20 cellular contexts compared by ENCODE assay signal in the genomic region with DNA sequence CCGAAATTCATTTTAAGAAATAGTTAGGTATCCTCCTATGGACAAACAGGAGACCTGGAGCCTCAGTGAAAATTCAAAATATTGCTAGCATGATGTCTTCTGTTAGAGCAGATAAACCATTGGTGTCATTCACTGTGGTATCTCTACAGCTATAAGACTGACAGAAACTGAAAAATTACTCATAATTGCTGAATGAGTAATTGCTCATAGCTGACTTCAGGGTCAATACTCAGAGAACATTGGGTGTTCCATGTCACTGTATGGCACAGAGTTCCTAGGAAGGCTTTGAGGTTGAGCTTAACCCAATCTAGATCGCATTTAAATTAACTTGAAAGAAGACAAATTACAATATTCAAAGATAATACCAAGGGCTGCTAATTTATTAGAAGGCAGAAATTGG.
DNase-seq lines count a peak whose midpoint lies in the region; ATAC-seq, FAIRE-seq and TF ChIP-seq lines count a peak whose summit lies in the region.
"Had no signal": no experiment of that assay in that cellular context is flagged by ENCODE, and none has a peak within 500 bp of the region (broad histone marks: within the 10 kb centered on the region; RNA-seq: fewer than 3 reads in every experiment).

No MANE protein-coding gene starts in this region.

- no peaks in the 10 kb centered on the region for H3K36me3 ChIP-seq in bronchial epithelial cell (ENCODE audit: control insufficient read depth, insufficient read depth, low read length)
- H3K36me3 ChIP-seq: HAP-1 had no signal

- FAIRE-seq in bronchial epithelial cell (lab: Jason Lieb, UNC) = no peak
- FAIRE-seq: G401.6, GM12892 had no signal

- no peak for TF ChIP-seq CTCF in bronchial epithelial cell (IDR thresholded peaks at IDR 0.05; ENCODE audit: insufficient read depth, low read length, severe bottlenecking)

- ATAC-seq in GM18498 (IDR thresholded peaks at IDR 0.05; ENCODE audit: unreplicated experiment) = peak; percentile 54
- peak; percentile 61 for ATAC-seq in GM21515 (IDR thresholded peaks at IDR 0.05; ENCODE audit: unreplicated experiment)
- peak; percentile 76 for ATAC-seq in HG03432 (IDR thresholded peaks at IDR 0.05; ENCODE audit: unreplicated experiment)
- ATAC-seq in GM18907 (IDR thresholded peaks at IDR 0.05; ENCODE audit: unreplicated experiment) = no peak
- ATAC-seq: Panc1 had no signal

- H3K27me3 ChIP-seq in bronchial epithelial cell (ENCODE audit: control insufficient read depth, insufficient read depth, low read length) = no peaks in the 10 kb centered on the region

- peak; percentile 38 for DNase-seq in bronchial epithelial cell (ENCODE audit: low read depth)
- no peak for DNase-seq in NCI-H187 (lab: John Stamatoyannopoulos, UW)
- no peak for DNase-seq in EL
- DNase-seq: ACHN; Calu3; CD4-positive, CD25-positive, alpha-beta regulatory T cell; DMS79; Karpas-422; NCI-H2029 treated with DMSO at 0.1 percent for 48 hours; NCI-H510A treated with DMSO at 0.1 percent for 48 hours; Right ventricle myocardium superior; SK-N-SH had no signal

- H3K4me3 ChIP-seq in bronchial epithelial cell (ENCODE audit: low read depth, low read length) = no peak overlapping the region
- H3K4me3 ChIP-seq: HAP-1 had no signal
